In the genomic region with DNA sequence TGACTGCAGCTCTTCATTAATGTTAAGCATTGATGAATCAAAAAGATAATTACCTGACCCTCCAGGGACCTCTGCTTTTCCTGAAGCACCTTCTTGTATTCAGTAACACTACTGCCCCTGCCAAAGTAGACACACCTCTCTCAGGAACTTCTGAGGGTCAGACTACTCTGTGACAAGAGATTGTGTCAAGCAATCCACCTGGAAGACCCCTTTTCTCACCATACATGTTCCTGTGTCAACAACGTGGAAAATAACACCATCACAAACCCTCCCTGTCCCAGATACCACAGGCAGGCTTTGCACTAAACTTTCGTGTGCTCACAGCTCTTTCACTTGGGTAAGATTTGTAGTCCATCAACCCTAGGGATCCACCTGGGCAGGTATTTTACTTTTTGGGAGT, we compare ENCODE assay signal across 38 cellular contexts. TPM values are rescaled to one million over a fixed set of nuclear protein-coding genes. Genes with fewer than 3 reads are reported as not detected.
"Had no signal": no experiment of that assay in that cellular context is flagged by ENCODE, and none has a peak within 500 bp of the region (broad histone marks: within the 10 kb centered on the region; RNA-seq: fewer than 3 reads in every experiment).

No MANE protein-coding gene starts in this region.

- H3K4me3 ChIP-seq: MG63 had no signal

- DNase-seq: Karpas-422, Kasumi-1, MG63, MM.1S, MV-4-11, NCI-H1048, NCI-H1092, NCI-H1092 treated with DMSO at 0.1 percent for 48 hours, NCI-H1105, NCI-H1105 treated with DMSO at 0.1 percent for 48 hours, NCI-H1417, NCI-H1417 treated with DMSO at 0.1 percent for 48 hours, NCI-H1436, NCI-H1436 treated with DMSO at 0.1 percent for 48 hours, NCI-H146, NCI-H1694, NCI-H1694 treated with DMSO at 0.1 percent for 48 hours, NCI-H187, NCI-H187 treated with DMSO at 0.1 percent for 48 hours, NCI-H1930, NCI-H2029, NCI-H2029 treated with DMSO at 0.1 percent for 48 hours, NCI-H2081, NCI-H2081 treated with DMSO at 0.1 percent for 48 hours, NCI-H2107, NCI-H2171, NCI-H2171 treated with DMSO at 0.1 percent for 48 hours, NCI-H2227 treated with DMSO at 0.1 percent for 48 hours, NCI-H226, NCI-H345, NCI-H446, NCI-H446 treated with DMSO at 0.1 percent for 48 hours, NCI-H510A, NCI-H510A treated with DMSO at 0.1 percent for 48 hours had no signal

- H3K36me3 ChIP-seq: MG63 had no signal

RNA-seq across cellular contexts. Expression of a gene that starts 13.2 kb away (rescaled TPM):
- total RNA-seq: LHCN-M2, M059J, MCF 10A, NCI-H460 had no signal

RNA-seq across cellular contexts. Expression of a gene that starts 31.9 kb away (rescaled TPM):
- total RNA-seq: LHCN-M2, M059J, MCF 10A, NCI-H460 had no signal

RNA-seq across cellular contexts. Expression of a gene that starts 49.9 kb away (rescaled TPM):
- total RNA-seq: LHCN-M2, M059J, MCF 10A, NCI-H460 had no signal
